Comparison of ENCODE assay signal across 1 cellular context in the genomic region with DNA sequence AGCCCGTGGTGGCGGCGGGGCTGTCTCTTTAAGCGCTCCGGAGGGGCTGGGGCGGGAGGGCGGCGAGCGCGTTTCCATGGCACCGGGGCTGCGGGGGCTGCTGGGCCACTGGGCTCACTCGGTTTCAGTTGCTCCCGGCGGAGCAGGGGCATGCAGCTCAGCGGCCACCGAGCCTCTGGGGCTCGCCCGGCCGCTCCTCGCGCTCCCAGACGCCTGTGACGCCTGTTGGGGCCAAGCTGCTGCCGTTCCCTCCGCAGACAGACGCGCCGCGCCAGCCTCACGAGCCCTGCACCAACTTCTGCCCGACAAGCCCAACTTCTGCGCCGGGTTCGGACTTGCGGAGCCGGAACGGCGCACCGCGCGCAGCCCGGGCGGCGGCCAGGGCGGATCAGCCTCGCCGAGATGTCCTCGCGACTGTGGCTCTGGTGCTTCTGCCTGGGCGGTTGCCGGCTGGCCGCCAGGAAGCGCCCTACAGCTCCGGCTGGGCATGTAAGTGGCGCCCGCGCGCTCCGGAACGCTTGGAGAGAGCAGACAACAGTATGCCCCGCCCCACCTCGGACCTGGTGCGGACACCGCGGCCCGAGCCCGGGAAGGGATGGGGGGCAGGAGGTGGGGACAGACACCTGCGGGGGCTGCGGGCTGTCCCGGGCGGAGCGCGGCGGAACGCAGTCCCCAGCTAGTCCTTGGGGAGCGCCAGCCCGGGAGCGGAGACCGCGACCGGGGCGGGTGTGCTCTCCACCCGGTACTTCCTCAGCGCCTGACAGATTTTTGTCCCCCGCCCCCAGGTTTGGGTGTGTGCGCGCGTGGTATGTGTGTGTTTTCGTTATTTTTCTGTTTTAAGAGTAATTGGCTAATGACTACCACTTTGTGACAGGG.
TF ChIP-seq lines count a peak whose summit lies in the region.

No MANE protein-coding gene starts in this region.

TF ChIP-seq in Ishikawa, 13 proteins besides CTCF, POLR2A, EP300 and RAD21 (continued from another document):
- TF ChIP-seq, protein P1, sequence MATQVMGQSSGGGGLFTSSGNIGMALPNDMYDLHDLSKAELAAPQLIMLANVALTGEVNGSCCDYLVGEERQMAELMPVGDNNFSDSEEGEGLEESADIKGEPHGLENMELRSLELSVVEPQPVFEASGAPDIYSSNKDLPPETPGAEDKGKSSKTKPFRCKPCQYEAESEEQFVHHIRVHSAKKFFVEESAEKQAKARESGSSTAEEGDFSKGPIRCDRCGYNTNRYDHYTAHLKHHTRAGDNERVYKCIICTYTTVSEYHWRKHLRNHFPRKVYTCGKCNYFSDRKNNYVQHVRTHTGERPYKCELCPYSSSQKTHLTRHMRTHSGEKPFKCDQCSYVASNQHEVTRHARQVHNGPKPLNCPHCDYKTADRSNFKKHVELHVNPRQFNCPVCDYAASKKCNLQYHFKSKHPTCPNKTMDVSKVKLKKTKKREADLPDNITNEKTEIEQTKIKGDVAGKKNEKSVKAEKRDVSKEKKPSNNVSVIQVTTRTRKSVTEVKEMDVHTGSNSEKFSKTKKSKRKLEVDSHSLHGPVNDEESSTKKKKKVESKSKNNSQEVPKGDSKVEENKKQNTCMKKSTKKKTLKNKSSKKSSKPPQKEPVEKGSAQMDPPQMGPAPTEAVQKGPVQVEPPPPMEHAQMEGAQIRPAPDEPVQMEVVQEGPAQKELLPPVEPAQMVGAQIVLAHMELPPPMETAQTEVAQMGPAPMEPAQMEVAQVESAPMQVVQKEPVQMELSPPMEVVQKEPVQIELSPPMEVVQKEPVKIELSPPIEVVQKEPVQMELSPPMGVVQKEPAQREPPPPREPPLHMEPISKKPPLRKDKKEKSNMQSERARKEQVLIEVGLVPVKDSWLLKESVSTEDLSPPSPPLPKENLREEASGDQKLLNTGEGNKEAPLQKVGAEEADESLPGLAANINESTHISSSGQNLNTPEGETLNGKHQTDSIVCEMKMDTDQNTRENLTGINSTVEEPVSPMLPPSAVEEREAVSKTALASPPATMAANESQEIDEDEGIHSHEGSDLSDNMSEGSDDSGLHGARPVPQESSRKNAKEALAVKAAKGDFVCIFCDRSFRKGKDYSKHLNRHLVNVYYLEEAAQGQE (IDR thresholded peaks at IDR 0.05; ENCODE audit: low read depth) = no peak
- no peak for TF ChIP-seq CEBPB (IDR thresholded peaks at IDR 0.05)
